ENCODE assay signal across 1 cellular context in genomic region chr7:78516450-78516849, GRCh38.
TF ChIP-seq lines count a peak whose summit lies in the region.

No MANE protein-coding gene starts in this region.

TF ChIP-seq in H1, 55 proteins besides CTCF, POLR2A, EP300 and RAD21:
- TF ChIP-seq CREB1 (IDR thresholded peaks at IDR 0.05) (no peak), YY1 (IDR thresholded peaks at IDR 0.05; ENCODE audit: low read depth, low read length) (no peak), RNF2 (IDR thresholded peaks at IDR 0.05; ENCODE audit: borderline replicate concordance, low read depth, low read length, missing control alignments, poor library complexity, severe bottlenecking) (no peak), RXRA (IDR thresholded peaks at IDR 0.05; ENCODE audit: insufficient read depth, low read depth, low read length) (no peak), SAP30 (IDR thresholded peaks at IDR 0.05; ENCODE audit: insufficient read depth, insufficient replicate concordance, low read length) (no peak), ZNF274 (IDR thresholded peaks at IDR 0.05; ENCODE audit: borderline replicate concordance, extremely low read depth, low read length) (no peak), JUN (IDR thresholded peaks at IDR 0.05; ENCODE audit: low read depth, low read length) (no peak), TBP (IDR thresholded peaks at IDR 0.05; ENCODE audit: low read depth, low read length) (no peak), TAF1 (IDR thresholded peaks at IDR 0.05; ENCODE audit: low read depth, low read length) (no peak), KDM4A (IDR thresholded peaks at IDR 0.05; ENCODE audit: low read depth, low read length, severe bottlenecking) (no peak), FOSL1 (IDR thresholded peaks at IDR 0.05; ENCODE audit: insufficient read depth, low read depth, low read length) (no peak)
